ENCODE assay signal across 1 cellular context in the genomic region with DNA sequence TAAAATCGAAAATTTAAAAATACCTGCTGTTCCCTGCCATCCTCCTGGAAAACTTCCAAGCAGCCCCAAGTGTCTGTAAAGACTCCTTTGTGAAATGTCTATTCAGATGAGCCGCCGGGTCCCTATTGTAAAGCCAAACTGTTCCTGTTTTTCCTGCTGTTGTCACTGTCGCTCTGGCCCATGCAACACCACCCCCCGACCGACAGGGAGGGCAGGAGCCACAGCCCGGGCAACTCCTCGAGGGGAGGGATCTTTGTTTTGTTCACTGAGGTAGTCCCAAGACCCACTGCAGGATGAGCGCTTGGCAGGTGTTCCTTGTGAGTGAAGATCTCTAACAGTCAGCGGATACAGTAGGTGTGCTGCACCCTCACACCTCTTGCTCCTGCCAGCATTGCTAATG.
TF ChIP-seq lines count a peak whose summit lies in the region.

No MANE protein-coding gene starts in this region.

TF ChIP-seq in H1, 55 proteins besides CTCF, POLR2A, EP300 and RAD21:
- TF ChIP-seq YY1 (IDR thresholded peaks at IDR 0.05; ENCODE audit: low read depth, low read length) (no peak), NANOG (IDR thresholded peaks at IDR 0.05; ENCODE audit: insufficient read depth, low read depth, low read length, poor library complexity, severe bottlenecking) (no peak), KDM5A (IDR thresholded peaks at IDR 0.05; ENCODE audit: low read length) (no peak), SP1 (IDR thresholded peaks at IDR 0.05; ENCODE audit: low read depth, low read length) (no peak)
